Comparison of ENCODE assay signal across 12 cellular contexts in genomic region chr19:15317392-15318011, GRCh38. TPM values are rescaled to one million over a fixed set of nuclear protein-coding genes. Genes with fewer than 3 reads are reported as not detected.
A peak's percentile ranks its signal among the peaks of the same experiment; 100 is the strongest.
DNase-seq lines count a peak whose midpoint lies in the region; ATAC-seq lines count a peak whose summit lies in the region.
"Had no signal": no experiment of that assay in that cellular context is flagged by ENCODE, and none has a peak within 500 bp of the region (broad histone marks: within the 10 kb centered on the region; RNA-seq: fewer than 3 reads in every experiment).

No MANE protein-coding gene starts in this region.

- no peaks in the 10 kb centered on the region for H3K9me3 ChIP-seq in muscle layer of duodenum (ENCODE audit: control insufficient read depth in 1 of 2, low read length in 2 of 2)
- H3K9me3 ChIP-seq: ovary had no signal

- H3K4me1 ChIP-seq in muscle layer of duodenum (ENCODE audit: control insufficient read depth in 1 of 2, insufficient read depth in 2 of 2, low read length in 2 of 2), result peaks cover 33 to 79% of the 10 kb centered on the region in 2 donors

- H3K4me3 ChIP-seq in muscle layer of duodenum (ENCODE audit: low read depth in 1 of 2, low read length in 2 of 2), result no peak overlapping the region
- H3K4me3 ChIP-seq: ovary had no signal

- H3K4me3 Mint-ChIP-seq in activated naive CD8-positive, alpha-beta T cell treated with anti-CD3 and anti-CD28 coated beads, Interleukin-2, amount 10 ng/mL, durations not matched to agents 7 days and 5 days, result no peak overlapping the region

- DNase-seq in left ventricle myocardium superior (no peak), Right ventricle myocardium superior (no peak), AML-193 (lab: John Stamatoyannopoulos, UW) (no peak), NCI-H1930 (lab: John Stamatoyannopoulos, UW) (no peak), NCI-H82 (lab: John Stamatoyannopoulos, UW) (no peak)
- DNase-seq in activated naive CD8-positive, alpha-beta T cell treated with anti-CD3 and anti-CD28 coated beads, Interleukin-2, amount 10 ng/mL, durations not matched to agents 7 days and 5 days, result no peak
- DNase-seq in central memory CD4-positive, alpha-beta T cell, result no peak
- DNase-seq: cortex of kidney, NCI-H1105 had no signal

- no peaks in the 10 kb centered on the region for H3K27me3 ChIP-seq in muscle layer of duodenum (ENCODE audit: low read depth, low read length)
- H3K27me3 ChIP-seq: ovary had no signal

- ATAC-seq in left ventricle myocardium superior, result peak; percentile 39
- ATAC-seq in Right ventricle myocardium superior (ENCODE audit: poor library complexity), result no peak
- no peak for ATAC-seq in activated naive CD8-positive, alpha-beta T cell treated with anti-CD3 and anti-CD28 coated beads, Interleukin-2, amount 10 ng/mL, durations not matched to agents 7 days and 5 days (ENCODE audit: low read depth)
- ATAC-seq: Panc1 had no signal

- peaks cover 7% of the 10 kb centered on the region for H3K36me3 Mint-ChIP-seq in activated naive CD8-positive, alpha-beta T cell treated with anti-CD3 and anti-CD28 coated beads, Interleukin-2, amount 10 ng/mL, durations not matched to agents 7 days and 5 days

- H3K27ac Mint-ChIP-seq in activated naive CD8-positive, alpha-beta T cell treated with anti-CD3 and anti-CD28 coated beads, Interleukin-2, amount 10 ng/mL, durations not matched to agents 7 days and 5 days, result peak overlapping the region; percentile 1

- no peaks in the 10 kb centered on the region for H3K36me3 ChIP-seq in muscle layer of duodenum (ENCODE audit: control insufficient read depth in 1 of 2, insufficient read depth in 2 of 2, low read length in 2 of 2)
- H3K36me3 ChIP-seq: ovary had no signal

- H3K27me3 Mint-ChIP-seq in activated naive CD8-positive, alpha-beta T cell treated with anti-CD3 and anti-CD28 coated beads, Interleukin-2, amount 10 ng/mL, durations not matched to agents 7 days and 5 days, result no peaks in the 10 kb centered on the region

- peaks cover 45% of the 10 kb centered on the region for H3K4me1 Mint-ChIP-seq in activated naive CD8-positive, alpha-beta T cell treated with anti-CD3 and anti-CD28 coated beads, Interleukin-2, amount 10 ng/mL, durations not matched to agents 7 days and 5 days

- intact Hi-C loops in left ventricle myocardium superior (cut with micrococcal nuclease), result no loop called here
- intact Hi-C loops in Right ventricle myocardium superior (cut with DNase I), result no loop called here

- H3K27ac ChIP-seq in muscle layer of duodenum (ENCODE audit: low read length), result peak overlapping the region; percentile 48
- H3K27ac ChIP-seq: ovary had no signal

- POLR2A ChIA-PET in activated naive CD8-positive, alpha-beta T cell treated with anti-CD3 and anti-CD28 coated beads, Interleukin-2, amount 10 ng/mL, durations not matched to agents 7 days and 5 days (lab: Charles Lee), result interaction anchor here (1.2 to 2.5 kb wide), 2 partner anchors 10 to 15 kb away, joined by 4 to 7 read pairs; partner anchors contain the start of gene BRD4

- no peaks in the 10 kb centered on the region for H3K9me3 Mint-ChIP-seq in activated naive CD8-positive, alpha-beta T cell treated with anti-CD3 and anti-CD28 coated beads, Interleukin-2, amount 10 ng/mL, durations not matched to agents 7 days and 5 days

RNA-seq across cellular contexts. Expression of gene BRD4, which starts 14.8 kb away (rescaled TPM):
- total RNA-seq in left ventricle myocardium superior, result 67.4 TPM
- total RNA-seq in Right ventricle myocardium superior, result 55.1 TPM
- 100 to 1,000 TPM; 132 to 134 TPM for total RNA-seq in activated naive CD8-positive, alpha-beta T cell treated with anti-CD3 and anti-CD28 coated beads, Interleukin-2, amount 10 ng/mL, durations not matched to agents 7 days and 5 days
